Comparison of ENCODE assay signal across 8 cellular contexts in the genomic region with DNA sequence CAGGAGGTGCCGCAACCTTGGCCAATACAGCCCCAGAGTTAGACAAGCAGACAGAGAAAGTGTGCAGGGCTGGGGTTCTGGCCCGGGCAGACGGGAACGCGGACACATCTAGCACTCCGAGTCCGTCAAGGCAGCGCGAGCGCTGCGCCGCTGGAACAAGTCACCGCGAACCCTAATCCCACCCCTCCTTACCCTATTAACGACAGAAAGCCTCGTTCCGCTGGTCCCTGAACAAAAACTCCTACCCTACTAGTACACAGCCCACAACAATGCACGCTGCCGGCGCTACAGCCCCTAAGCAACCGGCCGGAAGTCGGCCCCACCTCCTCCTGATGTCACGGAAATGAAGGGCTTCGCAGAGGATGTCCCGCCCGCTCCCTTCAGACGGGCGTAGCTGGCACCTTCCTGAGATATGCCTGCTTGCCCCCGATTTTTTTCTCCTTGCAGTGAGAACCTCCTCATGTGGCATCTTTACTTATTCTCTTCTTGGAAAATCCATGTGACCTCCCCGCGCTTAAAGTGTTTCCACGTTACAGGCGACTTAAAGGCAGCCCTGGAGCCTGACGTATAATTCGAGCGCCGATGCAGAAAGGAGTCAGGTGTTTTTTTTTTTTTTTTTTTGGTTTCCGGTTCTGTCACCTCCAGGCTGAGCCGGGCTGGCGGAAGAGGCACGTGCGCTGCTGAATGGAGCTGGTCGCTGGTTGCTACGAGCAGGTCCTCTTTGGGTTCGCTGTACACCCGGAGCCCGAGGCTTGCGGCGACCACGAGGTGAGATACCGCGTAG. TPM values are rescaled to one million over a fixed set of nuclear protein-coding genes. Genes with fewer than 3 reads are reported as not detected.
DNase-seq lines count a peak whose midpoint lies in the region; ATAC-seq and TF ChIP-seq lines count a peak whose summit lies in the region.

A gene (minus strand): TSS at position 315 of the 784 bp plus-strand sequence. CDS start 7,066 bp downstream, outside the sequence.
A gene with protein sequence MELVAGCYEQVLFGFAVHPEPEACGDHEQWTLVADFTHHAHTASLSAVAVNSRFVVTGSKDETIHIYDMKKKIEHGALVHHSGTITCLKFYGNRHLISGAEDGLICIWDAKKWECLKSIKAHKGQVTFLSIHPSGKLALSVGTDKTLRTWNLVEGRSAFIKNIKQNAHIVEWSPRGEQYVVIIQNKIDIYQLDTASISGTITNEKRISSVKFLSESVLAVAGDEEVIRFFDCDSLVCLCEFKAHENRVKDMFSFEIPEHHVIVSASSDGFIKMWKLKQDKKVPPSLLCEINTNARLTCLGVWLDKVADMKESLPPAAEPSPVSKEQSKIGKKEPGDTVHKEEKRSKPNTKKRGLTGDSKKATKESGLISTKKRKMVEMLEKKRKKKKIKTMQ (plus strand): TSS at position 671 of the 784 bp plus-strand sequence. CDS start 14 bp downstream, at position 685.

- peaks cover 4% of the 10 kb centered on the region for H3F3A ChIP-seq in SK-N-SH (replicated peaks; ENCODE audit: insufficient read depth)

- no peaks in the 10 kb centered on the region for H3K27me3 ChIP-seq in SK-N-SH (ENCODE audit: insufficient read depth)

- H3K36me3 ChIP-seq in SK-N-SH (replicated peaks in 1 of 2; ENCODE audit: control insufficient read depth in 1 of 2, insufficient read depth in 2 of 2, low read length in 1 of 2) = peaks cover 7 to 17% of the 10 kb centered on the region in 2 experiments

- H3K9me2 ChIP-seq in SK-N-SH = no peaks in the 10 kb centered on the region

- TF ChIP-seq RAD21 in SK-N-SH (IDR thresholded peaks at IDR 0.05; ENCODE audit: low read length) = no peak

- peak within 1 kb of the TSS; percentile 65 to 71 for H3K4me3 ChIP-seq in SK-N-SH (ENCODE audit: low read depth in 2 of 2, low read length in 1 of 2)

- CTCF ChIA-PET in GM10248 (lab: Yijun Ruan, JAX) (interaction anchor here (2.7 kb wide), 1 partner anchor 11 kb away, joined by 10 read pairs; no protein-coding TSS in a partner anchor), SK-N-SH (lab: Yijun Ruan, JAX) (interaction anchor here (2.6 kb wide), 1 partner anchor 184 kb away, joined by 12 read pairs; no protein-coding TSS in a partner anchor)

- POLR2A ChIA-PET in GM10248 (lab: Yijun Ruan, JAX) (interaction anchor here (0.5 to 1.0 kb wide), 7 partner anchors 14 to 183 kb away, joined by 3 to 8 read pairs (median 4); a partner anchor contains a TSS), SK-N-SH (lab: Yijun Ruan, JAX) (interaction anchor here (0.6 to 2.3 kb wide), 11 partner anchors 25 to 698 kb away, joined by 3 to 16 read pairs (median 5); a partner anchor contains a TSS)

- peaks cover 9 to 11% of the 10 kb centered on the region in 2 experiments; a peak in 3 of 4 replicates for H3K4me1 ChIP-seq in SK-N-SH (ENCODE audit: control insufficient read depth in 1 of 2, insufficient read depth in 2 of 2, low read depth in 1 of 2, low read length in 1 of 2)

- no peaks in the 10 kb centered on the region for H3K9me3 ChIP-seq in SK-N-SH

- TF ChIP-seq CTCF in GM10248 (IDR thresholded peaks at IDR 0.05; ENCODE audit: control extremely low read depth, extremely low read depth, low read depth, missing control alignments) = no peak
- TF ChIP-seq CTCF in SK-N-SH (IDR thresholded peaks at IDR 0.05) = no peak; the same call in 1 of the 2 replicates

- H3K9me3 Mint-ChIP-seq in activated naive CD4-positive, alpha-beta T cell treated with anti-CD3 and anti-CD28 coated beads, Interleukin-2, amount 50 U/mL, for 72 hours = no peaks in the 10 kb centered on the region

- no peaks in the 10 kb centered on the region for H4K20me1 ChIP-seq in SK-N-SH (ENCODE audit: insufficient read depth)

- peak within 1 kb of the TSS; percentile 95 to 97 for H3K27ac ChIP-seq in SK-N-SH (ENCODE audit: low read depth in 2 of 2, low read length in 1 of 2)
- H3K27ac ChIP-seq in temporal lobe (ENCODE audit: low read depth, low read length) = peak within 1 kb of the TSS; percentile 89

- peak within 1 kb of the TSS; percentile 87 for H2AFZ ChIP-seq in SK-N-SH (ENCODE audit: low read depth)

- ATAC-seq in HG02610 (IDR thresholded peaks at IDR 0.05; ENCODE audit: unreplicated experiment) = peak; percentile 99
- ATAC-seq in activated naive CD4-positive, alpha-beta T cell treated with anti-CD3 and anti-CD28 coated beads, Interleukin-2, amount 50 U/mL, for 72 hours = peak; percentile 96 to 98

- WGBS in SK-N-SH (ENCODE audit: low lambda C conversion rate) = under 1% methylated on average over 43 of the region's 53 CpGs

- peak within 1 kb of the TSS; percentile 91 for H3K9ac ChIP-seq in SK-N-SH

- DNase-seq in GM10248 (ENCODE audit: extremely low spot score) (peak; percentile 93), NCI-H1092 (lab: John Stamatoyannopoulos, UW) (peak; percentile 76), SK-N-SH (peak; percentile 90), glomerular visceral epithelial cell (ENCODE audit: extremely low spot score) (peak; percentile 92), occipital lobe (lab: John Stamatoyannopoulos, UW) (peak; percentile 90)
- DNase-seq in activated naive CD4-positive, alpha-beta T cell treated with anti-CD3 and anti-CD28 coated beads, Interleukin-2, amount 50 U/mL, for 72 hours (ENCODE audit: low spot score in 2 of 2) = peak; percentile 85 to 94

- peaks cover 58% of the 10 kb centered on the region for H3K79me2 ChIP-seq in SK-N-SH (ENCODE audit: insufficient read depth)

- H3K27ac Mint-ChIP-seq in activated naive CD4-positive, alpha-beta T cell treated with anti-CD3 and anti-CD28 coated beads, Interleukin-2, amount 50 U/mL, for 72 hours = peak within 1 kb of the TSS; percentile 99 to 100

- peak within 1 kb of the TSS; percentile 96 for H3K4me2 ChIP-seq in SK-N-SH

- peaks cover 20 to 39% of the 10 kb centered on the region in 2 donors for H3K36me3 Mint-ChIP-seq in activated naive CD4-positive, alpha-beta T cell treated with anti-CD3 and anti-CD28 coated beads, Interleukin-2, amount 50 U/mL, for 72 hours

- TF ChIP-seq EP300 in SK-N-SH (IDR thresholded peaks at IDR 0.05; ENCODE audit: borderline replicate concordance in 1 of 2, low read depth in 1 of 2, low read length in 1 of 2) = no peak

TF ChIP-seq in SK-N-SH, 30 proteins besides CTCF, POLR2A, EP300 and RAD21 (continues in another document):
- peak; percentile 64; the same call in 1 of the 2 replicates for TF ChIP-seq YY1 (IDR thresholded peaks at IDR 0.05; ENCODE audit: low read depth)
- TF ChIP-seq NRF1 (IDR thresholded peaks at IDR 0.05; ENCODE audit: low read depth, low read length) = no peak
- TF ChIP-seq, protein P1, sequence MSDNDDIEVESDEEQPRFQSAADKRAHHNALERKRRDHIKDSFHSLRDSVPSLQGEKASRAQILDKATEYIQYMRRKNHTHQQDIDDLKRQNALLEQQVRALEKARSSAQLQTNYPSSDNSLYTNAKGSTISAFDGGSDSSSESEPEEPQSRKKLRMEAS (IDR thresholded peaks at IDR 0.05; ENCODE audit: low read depth) = peak; percentile 97
- no peak for TF ChIP-seq MEF2A (IDR thresholded peaks at IDR 0.05; ENCODE audit: borderline replicate concordance, low read depth)
- TF ChIP-seq POLR2AphosphoS5 (IDR thresholded peaks at IDR 0.05; ENCODE audit: low read depth, low read length) = peak; percentile 98
- TF ChIP-seq RXRA (IDR thresholded peaks at IDR 0.05; ENCODE audit: borderline replicate concordance, low read depth) = no peak
- TF ChIP-seq GATA2 (CRISPR knock-in tag; IDR thresholded peaks at IDR 0.05) = no peak
- TF ChIP-seq ELF1 (IDR thresholded peaks at IDR 0.05) = peak; percentile 56; the same call in 1 of the 2 replicates
- peak; percentile 73 for TF ChIP-seq TAF1 (IDR thresholded peaks at IDR 0.05; ENCODE audit: borderline replicate concordance, low read depth, low read length)
- no peak for TF ChIP-seq TEAD4 (IDR thresholded peaks at IDR 0.05; ENCODE audit: borderline replicate concordance, insufficient read depth)
- TF ChIP-seq, protein P2, sequence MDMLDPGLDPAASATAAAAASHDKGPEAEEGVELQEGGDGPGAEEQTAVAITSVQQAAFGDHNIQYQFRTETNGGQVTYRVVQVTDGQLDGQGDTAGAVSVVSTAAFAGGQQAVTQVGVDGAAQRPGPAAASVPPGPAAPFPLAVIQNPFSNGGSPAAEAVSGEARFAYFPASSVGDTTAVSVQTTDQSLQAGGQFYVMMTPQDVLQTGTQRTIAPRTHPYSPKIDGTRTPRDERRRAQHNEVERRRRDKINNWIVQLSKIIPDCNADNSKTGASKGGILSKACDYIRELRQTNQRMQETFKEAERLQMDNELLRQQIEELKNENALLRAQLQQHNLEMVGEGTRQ (IDR thresholded peaks at IDR 0.05; ENCODE audit: borderline replicate concordance, low read depth, low read length) = no peak; the same call in 1 of the 2 replicates
- TF ChIP-seq, protein P3, sequence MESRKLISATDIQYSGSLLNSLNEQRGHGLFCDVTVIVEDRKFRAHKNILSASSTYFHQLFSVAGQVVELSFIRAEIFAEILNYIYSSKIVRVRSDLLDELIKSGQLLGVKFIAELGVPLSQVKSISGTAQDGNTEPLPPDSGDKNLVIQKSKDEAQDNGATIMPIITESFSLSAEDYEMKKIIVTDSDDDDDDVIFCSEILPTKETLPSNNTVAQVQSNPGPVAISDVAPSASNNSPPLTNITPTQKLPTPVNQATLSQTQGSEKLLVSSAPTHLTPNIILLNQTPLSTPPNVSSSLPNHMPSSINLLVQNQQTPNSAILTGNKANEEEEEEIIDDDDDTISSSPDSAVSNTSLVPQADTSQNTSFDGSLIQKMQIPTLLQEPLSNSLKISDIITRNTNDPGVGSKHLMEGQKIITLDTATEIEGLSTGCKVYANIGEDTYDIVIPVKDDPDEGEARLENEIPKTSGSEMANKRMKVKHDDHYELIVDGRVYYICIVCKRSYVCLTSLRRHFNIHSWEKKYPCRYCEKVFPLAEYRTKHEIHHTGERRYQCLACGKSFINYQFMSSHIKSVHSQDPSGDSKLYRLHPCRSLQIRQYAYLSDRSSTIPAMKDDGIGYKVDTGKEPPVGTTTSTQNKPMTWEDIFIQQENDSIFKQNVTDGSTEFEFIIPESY (IDR thresholded peaks at IDR 0.05; ENCODE audit: borderline replicate concordance, low read depth) = no peak
- TF ChIP-seq SIN3A (IDR thresholded peaks at IDR 0.05; ENCODE audit: borderline replicate concordance, low read depth, low read length) = peak; percentile 95
- no peak for TF ChIP-seq JUND (IDR thresholded peaks at IDR 0.05)

RNA-seq across cellular contexts. Expression of the first gene that starts in this region (rescaled TPM):
- 0.71 and 1.4 TPM in 2 replicates for polyA plus RNA-seq in SK-N-SH (2012; rRNA removed)
- polyA plus RNA-seq in SK-N-SH (2012; cell fraction: cytosol; rRNA removed) = 1.3 TPM in 2 replicates
- 0.86 and 1.5 TPM in 2 replicates for polyA plus RNA-seq in SK-N-SH (2012; cell fraction: nucleus; rRNA removed)
- total RNA-seq in activated naive CD4-positive, alpha-beta T cell treated with anti-CD3 and anti-CD28 coated beads, Interleukin-2, amount 50 U/mL, for 72 hours = 1 to 10 TPM in 1 of 2 donors, not detected in 1; 1.0 TPM
- total RNA-seq in occipital lobe = 1.7 TPM
- 0.98 TPM for total RNA-seq in temporal lobe

RNA-seq across cellular contexts. Expression of the second gene that starts in this region (rescaled TPM):
- 16.2 and 19.1 TPM in 2 replicates for polyA plus RNA-seq in SK-N-SH (2012; rRNA removed)
- polyA plus RNA-seq in SK-N-SH (2012; cell fraction: cytosol; rRNA removed) = 22.3 and 30.4 TPM in 2 replicates
- 8.2 and 13.2 TPM in 2 replicates for polyA plus RNA-seq in SK-N-SH (2012; cell fraction: nucleus; rRNA removed)
- 10 to 100 TPM; 20.3 TPM for total RNA-seq in activated naive CD4-positive, alpha-beta T cell treated with anti-CD3 and anti-CD28 coated beads, Interleukin-2, amount 50 U/mL, for 72 hours
- 22.1 TPM for total RNA-seq in occipital lobe
- 17.0 TPM for total RNA-seq in temporal lobe

Comparison
In these comparisons a context has a peak if more than half of its experiments do, and no peak if none do; other contexts are left out.
1. Peak in every context shown above with its lines: DNase-seq, ATAC-seq, H3K4me3 ChIP-seq and H3K27ac ChIP-seq.